ENCODE assay signal across 12 cellular contexts in genomic region chr14:65410640-65411039, GRCh38. TPM values are rescaled to one million over a fixed set of nuclear protein-coding genes. Genes with fewer than 3 reads are reported as not detected.
DNase-seq lines count a peak whose midpoint lies in the region; ATAC-seq, FAIRE-seq and TF ChIP-seq lines count a peak whose summit lies in the region.
"Had no signal": no experiment of that assay in that cellular context is flagged by ENCODE, and none has a peak within 500 bp of the region (broad histone marks: within the 10 kb centered on the region; RNA-seq: fewer than 3 reads in every experiment).

No MANE protein-coding gene starts in this region.

- peak overlapping the region; percentile 79 for H3K4me3 Mint-ChIP-seq in Calu3 (ENCODE audit: low read depth, unreplicated experiment)

- BruUV-seq in Calu3 (replicated peaks; lab: Mats Ljungman, UMichigan) (no TSS peak), K562 (replicated peaks; lab: Mats Ljungman, UMichigan) (no TSS peak)

- in situ Hi-C loops in K562 (cut with MboI): loop anchor here (25.0 kb wide), 3 partner anchors 427 to 652 kb away; no protein-coding TSS in a partner anchor

- H3K4me2 ChIP-seq in KMS-11 (peak overlapping the region; percentile 60; the same call in 1 of the 2 replicates), K562 (ENCODE audit: insufficient read depth, low read length) (no peak overlapping the region), parathyroid adenoma (ENCODE audit: low read length) (no peak overlapping the region)

- no peak overlapping the region for H3K27ac ChIP-seq in KMS-11
- H3K27ac ChIP-seq in K562 (ENCODE audit: extremely low read depth, low read depth, low read length): no peak overlapping the region
- H3K27ac ChIP-seq in parathyroid adenoma: no peak overlapping the region
- H3K27ac ChIP-seq in coronary artery: no peak overlapping the region

- no peak for ATAC-seq in K562
- ATAC-seq: left cardiac atrium had no signal

- H3K36me3 Mint-ChIP-seq in Calu3 (ENCODE audit: insufficient read depth, unreplicated experiment): peaks cover 36% of the 10 kb centered on the region

- no peak for FAIRE-seq in K562 (lab: Jason Lieb, UNC)

- H3K27me3 ChIP-seq in KMS-11 (ENCODE audit: insufficient read depth, low read depth): no peaks in the 10 kb centered on the region
- no peaks in the 10 kb centered on the region for H3K27me3 ChIP-seq in K562 (ENCODE audit: control insufficient read depth in 2 of 2, insufficient read depth in 2 of 2, low read length in 2 of 2)
- no peaks in the 10 kb centered on the region for H3K27me3 ChIP-seq in parathyroid adenoma (ENCODE audit: control insufficient read depth, insufficient read depth, low read length)

- no peaks in the 10 kb centered on the region for H3K9me3 Mint-ChIP-seq in Calu3 (ENCODE audit: low read depth, unreplicated experiment)

- H3K27me3 Mint-ChIP-seq in Calu3 (ENCODE audit: unreplicated experiment): no peaks in the 10 kb centered on the region

- H4K20me1 ChIP-seq in KMS-11 (ENCODE audit: insufficient read depth) (no peaks in the 10 kb centered on the region), K562 (replicated peaks; ENCODE audit: control insufficient read depth, insufficient read depth, low read length) (no peaks in the 10 kb centered on the region)

- no peak for TF ChIP-seq EP300 in K562 (IDR thresholded peaks at IDR 0.05; ENCODE audit: low read length)

- peaks cover 8% of the 10 kb centered on the region for H3K4me1 Mint-ChIP-seq in Calu3 (ENCODE audit: low read depth, unreplicated experiment)

- POLR2A ChIA-PET in K562 (lab: Yijun Ruan, JAX): interaction anchor here (0.7 kb wide), 1 partner anchor 662 kb away, joined by 3 read pairs; no protein-coding TSS in a partner anchor

- H3K9ac ChIP-seq in KMS-11: no peak overlapping the region
- H3K9ac ChIP-seq in K562 (ENCODE audit: insufficient read depth in 1 of 2, low read depth in 2 of 2, low read length in 2 of 2): no peak overlapping the region
- no peak overlapping the region for H3K9ac ChIP-seq in parathyroid adenoma

- 62% methylated on average over 2 of the region's 2 CpGs for WGBS in K562 (ENCODE audit: insufficient coverage, low coverage, missing lambda C conversion rate)

- CTCF ChIA-PET in Calu3 (lab: Charles Lee) (interaction anchor here (0.7 to 1.7 kb wide), 7 partner anchors 12 to 414 kb away, joined by 3 to 7 read pairs (median 3); no protein-coding TSS in a partner anchor), K562 (lab: Yijun Ruan, JAX; ENCODE audit: low intra/inter-chr PET ratio) (no interaction called here)

- H3K4me1 ChIP-seq in KMS-11 (ENCODE audit: low read depth, poor library complexity, severe bottlenecking) (peaks cover 24% of the 10 kb centered on the region), K562 (replicated peaks in 1 of 2; ENCODE audit: control insufficient read depth in 2 of 2, insufficient read depth in 2 of 2, low read length in 2 of 2) (peaks cover 0 to 17% of the 10 kb centered on the region in 2 experiments; a peak in 1 of 5 replicates), parathyroid adenoma (no peaks in the 10 kb centered on the region)

- H3K9me3 ChIP-seq in K562 (replicated peaks; ENCODE audit: control insufficient read depth, insufficient read depth, low read depth, low read length) (no peaks in the 10 kb centered on the region), parathyroid adenoma (ENCODE audit: control insufficient read depth, low read length) (no peaks in the 10 kb centered on the region)

- H3K79me2 ChIP-seq in KMS-11 (ENCODE audit: insufficient read depth, low read depth): peaks cover 20% of the 10 kb centered on the region; the same call in 1 of the 2 replicates
- peaks cover 15% of the 10 kb centered on the region for H3K79me2 ChIP-seq in K562 (ENCODE audit: control insufficient read depth, insufficient read depth, low read length)
- H3K79me2 ChIP-seq in parathyroid adenoma: no peaks in the 10 kb centered on the region

- H3K9me1 ChIP-seq in K562 (ENCODE audit: control insufficient read depth, insufficient read depth, low read length): no peaks in the 10 kb centered on the region

- TF ChIP-seq POLR2A in K562 (conservative IDR thresholded peaks at IDR 0.05): no peak

- intact Hi-C loops in Calu3 (cut with micrococcal nuclease; ENCODE audit: unreplicated experiment): loop anchor here (1.0 to 2.0 kb wide), 2 partner anchors 54 to 180 kb away; no protein-coding TSS in a partner anchor
- intact Hi-C loops in K562 (cut with micrococcal nuclease): loop anchor here (10.0 kb wide), 2 partner anchors 186 to 654 kb away; no protein-coding TSS in a partner anchor
- intact Hi-C loops in posterior cingulate gyrus (cut with DNase I): loop anchor here (5.0 kb wide), 3 partner anchors 188 to 552 kb away; partner anchors contain the start of gene MAX

- no peaks in the 10 kb centered on the region for H3K36me3 ChIP-seq in KMS-11 (ENCODE audit: insufficient read depth)
- no peaks in the 10 kb centered on the region for H3K36me3 ChIP-seq in K562 (ENCODE audit: control insufficient read depth, insufficient read depth, low read length)
- no peaks in the 10 kb centered on the region for H3K36me3 ChIP-seq in parathyroid adenoma (ENCODE audit: control insufficient read depth, insufficient read depth, low read length)

- TF ChIP-seq RAD21 in K562 (CRISPR knock-in tag; conservative IDR thresholded peaks at IDR 0.05 in 1 of 2, IDR thresholded peaks at IDR 0.05 in 1 of 2): no peak

- no peak overlapping the region for H3K4me3 ChIP-seq in KMS-11 (IDR thresholded peaks at IDR 0.05; ENCODE audit: insufficient read depth, low read depth, low read length)
- H3K4me3 ChIP-seq in K562: no peak overlapping the region
- H3K4me3 ChIP-seq in parathyroid adenoma (ENCODE audit: low read depth, low read length): peak overlapping the region; percentile 92
- H3K4me3 ChIP-seq in coronary artery: no peak overlapping the region

- H2AFZ ChIP-seq in KMS-11 (ENCODE audit: low read depth) (peak overlapping the region; percentile 62; the same call in 1 of the 2 replicates), K562 (ENCODE audit: low read depth, low read length) (no peak overlapping the region), parathyroid adenoma (peak overlapping the region; percentile 99)

- no peak overlapping the region for H3K27ac Mint-ChIP-seq in Calu3 (ENCODE audit: unreplicated experiment)

- TF ChIP-seq CTCF in Calu3 (IDR thresholded peaks at IDR 0.05; ENCODE audit: unreplicated experiment) (no peak), KMS-11 (conservative IDR thresholded peaks at IDR 0.05; ENCODE audit: low read depth, low read length) (no peak), K562 (IDR thresholded peaks at IDR 0.05 in 2 of 3, conservative IDR thresholded peaks at IDR 0.05 in 1 of 3; ENCODE audit: insufficient read depth in 2 of 3, low read depth in 1 of 3, low read length in 3 of 3) (no peak), parathyroid adenoma (IDR thresholded peaks at IDR 0.05) (no peak), coronary artery (IDR thresholded peaks at IDR 0.05) (no peak)

- DNase-seq in Calu3: no peak
- no peak for DNase-seq in K562 (ENCODE audit: extremely low read depth in 1 of 4, low spot score in 3 of 4)
- no peak for DNase-seq in GM03348 (ENCODE audit: low spot score)
- no peak for DNase-seq in coronary artery (ENCODE audit: low spot score)
- DNase-seq in posterior cingulate gyrus: no peak
- DNase-seq: left cardiac atrium; NCI-H187; NK-92 treated with Interleukin-12 subunit alpha and Interleukin-12 subunit beta, amount 100 ng/mL, for 24 hours; T-helper 9 cell; trophoblast cell had no signal

TF ChIP-seq in K562, 482 proteins besides CTCF, POLR2A, EP300 and RAD21:
- TF ChIP-seq ZNF121 (CRISPR knock-in tag; conservative IDR thresholded peaks at IDR 0.05) (peak; percentile 66), CBX8 (IDR thresholded peaks at IDR 0.05; ENCODE audit: borderline replicate concordance, extremely low read depth, low read depth, low read length, poor library complexity, severe bottlenecking) (no peak), RBM25 (IDR thresholded peaks at IDR 0.05; ENCODE audit: low read depth, low read length, severe bottlenecking) (peak; percentile 68)

RNA-seq across cellular contexts. Expression of gene FUT8, which starts 1.9 kb away (rescaled TPM):
- 85.7 and 129 TPM in 2 replicates for total RNA-seq in Calu3 (2022)
- total RNA-seq in K562 (2011; cell fraction: chromatin; rRNA removed; ENCODE audit: low replicate concordance): 12.8 and 21.0 TPM in 2 replicates
- total RNA-seq in K562 (2011; cell fraction: nucleolus; rRNA removed): 9.8 and 10.1 TPM in 2 replicates
- 13.3 and 16.0 TPM in 2 replicates for total RNA-seq in K562 (2011; cell fraction: nucleoplasm; rRNA removed)
- total RNA-seq in K562 (2014; rRNA removed): 7.8 and 9.1 TPM in 2 replicates
- total RNA-seq in K562 (2014; rRNA removed; fragmentation: Illumina TruSeq; extraction: Trizol): 10.6 and 11.9 TPM in 2 replicates
- total RNA-seq in K562 (2015; rRNA removed; fragmentation: Illumina TruSeq; extraction: Trizol): 14.7 and 15.2 TPM in 2 replicates
- 13.3 and 14.2 TPM in 2 replicates for total RNA-seq in K562 (2021)
- 7.2 and 8.0 TPM in 2 replicates for polyA plus RNA-seq in K562 (2011; rRNA removed)
- polyA plus RNA-seq in K562 (2011; cell fraction: cytosol; rRNA removed): 3.6 and 6.1 TPM in 2 replicates
- polyA plus RNA-seq in K562 (2011; cell fraction: nucleus; rRNA removed): 4.1 and 4.7 TPM in 2 replicates
- polyA plus RNA-seq in K562 (2012): 8.2 and 10.1 TPM in 2 replicates
- 8.6 and 11.0 TPM in 2 replicates for polyA plus RNA-seq in K562 (2014; fragmentation: Illumina TruSeq; extraction: Trizol)
- polyA plus RNA-seq in K562 (2014; fragmentation: Nextera tagmentation; extraction: Ambion mirVana): 1 to 10 TPM; 4.1 to 6.0 TPM
- polyA plus RNA-seq in K562 (2014; rRNA removed): 6.0 and 7.1 TPM in 2 replicates
- 13.7 and 19.0 TPM in 2 replicates for polyA minus RNA-seq in K562 (2011; rRNA and poly(A)+ RNA removed)
- 3.4 and 3.8 TPM in 2 replicates for polyA minus RNA-seq in K562 (2011; cell fraction: cytosol; rRNA and poly(A)+ RNA removed)
- 7.3 and 12.3 TPM in 2 replicates for polyA minus RNA-seq in K562 (2011; cell fraction: nucleus; rRNA and poly(A)+ RNA removed)
